19 cellular contexts compared by ENCODE assay signal in the genomic region with DNA sequence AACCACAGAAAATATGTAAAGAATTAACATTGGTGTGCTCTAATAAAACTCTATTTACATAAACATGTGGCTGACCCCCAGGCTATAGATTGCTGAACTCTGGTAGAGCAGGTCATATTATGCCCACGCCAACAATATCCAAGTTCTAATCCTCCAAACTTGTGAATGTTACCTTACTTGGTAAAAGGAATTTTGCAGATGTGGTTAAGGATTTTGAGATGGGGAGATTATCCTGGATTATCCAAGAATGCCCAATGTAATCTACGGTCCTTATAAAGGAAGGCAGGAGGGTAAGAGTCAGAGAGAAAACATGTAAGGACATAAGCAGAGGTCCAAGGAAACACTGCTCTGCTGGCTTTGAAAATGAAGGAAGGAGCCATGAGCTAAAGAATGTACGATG.
"Had no signal": no experiment of that assay in that cellular context is flagged by ENCODE, and none has a peak within 500 bp of the region (broad histone marks: within the 10 kb centered on the region; RNA-seq: fewer than 3 reads in every experiment).

No MANE protein-coding gene starts in this region.

- H3K4me3 Mint-ChIP-seq: activated CD4-positive, alpha-beta memory T cell treated with anti-CD3 and anti-CD28 coated beads for 36 hours; activated naive CD8-positive, alpha-beta T cell treated with anti-CD3 and anti-CD28 coated beads, Interleukin-2, amount 10 ng/mL, durations not matched to agents 7 days and 5 days; T-cell had no signal

- DNase-seq: activated B cell treated with CpG ODN at 0.5 μM for 24 hours; activated CD4-positive, alpha-beta memory T cell treated with anti-CD3 and anti-CD28 coated beads for 36 hours; activated CD4-positive, alpha-beta T cell treated with anti-CD3 and anti-CD28 coated beads for 4 hours; activated naive CD4-positive, alpha-beta T cell; activated naive CD8-positive, alpha-beta T cell treated with anti-CD3 and anti-CD28 coated beads, Interleukin-2, amount 10 ng/mL, durations not matched to agents 7 days and 5 days; activated T-cell treated with anti-CD3 and anti-CD28 coated beads for 4 hours; anterior cingulate cortex; caudate nucleus; gastrocnemius medialis; heart left ventricle; left ventricle myocardium inferior; mammary epithelial cell; small intestine; stimulated activated CD4-positive, alpha-beta T cell treated with anti-CD3 and anti-CD28 coated beads, Interleukin-4, amount 100 ng/mL, for 1 hour; stomach; T-cell had no signal

- H3K4me1 ChIP-seq: gastrocnemius medialis had no signal

- H3K4me3 ChIP-seq: right atrium auricular region had no signal

- H3K27me3 ChIP-seq: gastrocnemius medialis, heart left ventricle, right atrium auricular region, stomach had no signal

- H3K36me3 Mint-ChIP-seq: activated naive CD8-positive, alpha-beta T cell treated with anti-CD3 and anti-CD28 coated beads, Interleukin-2, amount 10 ng/mL, durations not matched to agents 7 days and 5 days; brain; T-cell had no signal

- H3K36me3 ChIP-seq: gastrocnemius medialis, heart left ventricle, left ventricle myocardium inferior, right atrium auricular region, stomach had no signal

- H3K27me3 Mint-ChIP-seq: activated B cell treated with CpG ODN at 0.5 μM for 24 hours; activated CD4-positive, alpha-beta memory T cell treated with anti-CD3 and anti-CD28 coated beads for 36 hours; activated naive CD8-positive, alpha-beta T cell treated with anti-CD3 and anti-CD28 coated beads, Interleukin-2, amount 10 ng/mL, durations not matched to agents 7 days and 5 days; progenitor cell of endocrine pancreas; T-cell had no signal

- H3K27ac ChIP-seq: gastrocnemius medialis, heart left ventricle, left ventricle myocardium inferior had no signal

- H3K27ac Mint-ChIP-seq: activated B cell treated with CpG ODN at 0.5 μM for 24 hours; activated CD4-positive, alpha-beta memory T cell treated with anti-CD3 and anti-CD28 coated beads for 36 hours; activated naive CD8-positive, alpha-beta T cell treated with anti-CD3 and anti-CD28 coated beads, Interleukin-2, amount 10 ng/mL, durations not matched to agents 7 days and 5 days; progenitor cell of endocrine pancreas; T-cell had no signal

- H3K9me3 Mint-ChIP-seq: activated naive CD8-positive, alpha-beta T cell treated with anti-CD3 and anti-CD28 coated beads, Interleukin-2, amount 10 ng/mL, durations not matched to agents 7 days and 5 days had no signal

- H3K9me3 ChIP-seq: gastrocnemius medialis, right atrium auricular region, stomach had no signal
